9 cellular contexts compared by ENCODE assay signal in genomic region chr1:168504064-168504837, GRCh38. TPM values are rescaled to one million over a fixed set of nuclear protein-coding genes. Genes with fewer than 3 reads are reported as not detected.
DNase-seq lines count a peak whose midpoint lies in the region; ATAC-seq, FAIRE-seq and TF ChIP-seq lines count a peak whose summit lies in the region.
"Had no signal": no experiment of that assay in that cellular context is flagged by ENCODE, and none has a peak within 500 bp of the region (broad histone marks: within the 10 kb centered on the region; RNA-seq: fewer than 3 reads in every experiment).

No MANE protein-coding gene starts in this region.

- H3K4me1 Mint-ChIP-seq in activated CD4-positive, alpha-beta T cell treated with anti-CD3 and anti-CD28 coated beads, Interleukin-2, amount 10 ng/mL, durations not matched to agents 24 days and 14 days, result peaks cover 46% of the 10 kb centered on the region
- H3K4me1 Mint-ChIP-seq in T-helper 2 cell treated with Interferon-gamma antibody and Interleukin-4, amounts not matched to agents 5 μg/mL and 100 μg/mL, for 36 hours (ENCODE audit: low read depth), result peaks cover 69% of the 10 kb centered on the region

- H3K27ac Mint-ChIP-seq in activated CD4-positive, alpha-beta T cell treated with anti-CD3 and anti-CD28 coated beads, Interleukin-2, amount 10 ng/mL, durations not matched to agents 24 days and 14 days, result peak overlapping the region; percentile 38
- peak overlapping the region; percentile 13 for H3K27ac Mint-ChIP-seq in T-helper 2 cell treated with Interferon-gamma antibody and Interleukin-4, amounts not matched to agents 5 μg/mL and 100 μg/mL, for 36 hours

- H3K9ac ChIP-seq in kidney (ENCODE audit: low read length in 2 of 2), result no peak overlapping the region

- H3K4me3 Mint-ChIP-seq in activated CD4-positive, alpha-beta T cell treated with anti-CD3 and anti-CD28 coated beads, Interleukin-2, amount 10 ng/mL, durations not matched to agents 24 days and 14 days, result peak overlapping the region; percentile 9
- no peak overlapping the region for H3K4me3 Mint-ChIP-seq in T-helper 2 cell treated with Interferon-gamma antibody and Interleukin-4, amounts not matched to agents 5 μg/mL and 100 μg/mL, for 36 hours

- DNase-seq in activated CD4-positive, alpha-beta T cell treated with anti-CD3 and anti-CD28 coated beads, Interleukin-2, amount 10 ng/mL, durations not matched to agents 24 days and 14 days, result peak; percentile 79
- no peak for DNase-seq in activated CD4-positive, alpha-beta T cell treated with anti-CD3 and anti-CD28 coated beads for 4 hours
- DNase-seq in T-helper 2 cell treated with Interferon-gamma antibody and Interleukin-4, amounts not matched to agents 5 μg/mL and 100 μg/mL, for 36 hours (ENCODE audit: low spot score), result peak; percentile 34
- DNase-seq in medulla oblongata (ENCODE audit: extremely low spot score) (peak; percentile 66), BE2C (no peak), DMS 273 (lab: John Stamatoyannopoulos, UW; ENCODE audit: unreplicated experiment) (no peak), kidney (no peak)

- H3K9me3 Mint-ChIP-seq in activated CD4-positive, alpha-beta T cell treated with anti-CD3 and anti-CD28 coated beads, Interleukin-2, amount 10 ng/mL, durations not matched to agents 24 days and 14 days, result peaks cover 7% of the 10 kb centered on the region
- no peaks in the 10 kb centered on the region for H3K9me3 Mint-ChIP-seq in T-helper 2 cell treated with Interferon-gamma antibody and Interleukin-4, amounts not matched to agents 5 μg/mL and 100 μg/mL, for 36 hours

- H3K36me3 Mint-ChIP-seq in activated CD4-positive, alpha-beta T cell treated with anti-CD3 and anti-CD28 coated beads, Interleukin-2, amount 10 ng/mL, durations not matched to agents 24 days and 14 days (ENCODE audit: low read depth), result peaks cover 4% of the 10 kb centered on the region
- peaks cover 1% of the 10 kb centered on the region for H3K36me3 Mint-ChIP-seq in T-helper 2 cell treated with Interferon-gamma antibody and Interleukin-4, amounts not matched to agents 5 μg/mL and 100 μg/mL, for 36 hours (ENCODE audit: low read depth)

- H3K4me1 ChIP-seq in BE2C, result peaks cover 2% of the 10 kb centered on the region
- no peaks in the 10 kb centered on the region for H3K4me1 ChIP-seq in kidney (ENCODE audit: control insufficient read depth in 1 of 2, insufficient read depth in 1 of 2, low read depth in 1 of 2, low read length in 2 of 2)

- peak; percentile 88 for ATAC-seq in HG02973 (IDR thresholded peaks at IDR 0.05; ENCODE audit: unreplicated experiment)

- intact Hi-C loops in activated CD4-positive, alpha-beta T cell treated with anti-CD3 and anti-CD28 coated beads, Interleukin-2, amount 10 ng/mL, durations not matched to agents 24 days and 14 days (cut with micrococcal nuclease), result no loop called here
- intact Hi-C loops in kidney (cut with DNase I), result no loop called here

- H3K27ac ChIP-seq in kidney (ENCODE audit: low read depth in 2 of 2, low read length in 2 of 2), result no peak overlapping the region

- no peaks in the 10 kb centered on the region for H3K27me3 ChIP-seq in BE2C

- TF ChIP-seq CTCF in BE2C (IDR thresholded peaks at IDR 0.05; ENCODE audit: low read depth, low read length) (no peak), kidney (IDR thresholded peaks at IDR 0.05; ENCODE audit: borderline replicate concordance, extremely low read depth, insufficient read depth) (no peak)

- H3K9me3 ChIP-seq in BE2C (no peaks in the 10 kb centered on the region), kidney (ENCODE audit: control insufficient read depth in 1 of 2, low read length in 2 of 2) (no peaks in the 10 kb centered on the region)

- H3K27me3 Mint-ChIP-seq in activated CD4-positive, alpha-beta T cell treated with anti-CD3 and anti-CD28 coated beads, Interleukin-2, amount 10 ng/mL, durations not matched to agents 24 days and 14 days, result no peaks in the 10 kb centered on the region
- no peaks in the 10 kb centered on the region for H3K27me3 Mint-ChIP-seq in T-helper 2 cell treated with Interferon-gamma antibody and Interleukin-4, amounts not matched to agents 5 μg/mL and 100 μg/mL, for 36 hours (ENCODE audit: low read depth)

- H3K4me3 ChIP-seq in BE2C (ENCODE audit: low read depth, low read length) (no peak overlapping the region), kidney (ENCODE audit: low read length in 2 of 2) (no peak overlapping the region)

- FAIRE-seq in kidney (lab: Jason Lieb, UNC), result no peak

- no peaks in the 10 kb centered on the region for H3K36me3 ChIP-seq in BE2C
- H3K36me3 ChIP-seq in kidney (ENCODE audit: control insufficient read depth in 1 of 2, insufficient read depth in 2 of 2, low read length in 2 of 2), result no peaks in the 10 kb centered on the region

RNA-seq across cellular contexts. Expression of gene XCL2, which starts 39.5 kb away (rescaled TPM):
- 44.9 and 46.4 TPM in 2 replicates for total RNA-seq in activated CD4-positive, alpha-beta T cell treated with anti-CD3 and anti-CD28 coated beads, Interleukin-2, amount 10 ng/mL, durations not matched to agents 24 days and 14 days
- polyA plus RNA-seq in BE2C (2012; ENCODE audit: insufficient read depth, insufficient read length, low read depth), result 1.5 TPM
- total RNA-seq in kidney, result 1.6 TPM
- polyA plus RNA-seq in kidney (ENCODE audit: insufficient read depth, low read depth, low replicate concordance), result not detected
- polyA plus RNA-seq: BJ had no signal

Comparison
In these comparisons a context has a peak if more than half of its experiments do, and no peak if none do; other contexts are left out.
1. DNase-seq: peak in activated CD4-positive, alpha-beta T cell treated with anti-CD3 and anti-CD28 coated beads, Interleukin-2, amount 10 ng/mL, durations not matched to agents 24 days and 14 days (single experiment), T-helper 2 cell treated with Interferon-gamma antibody and Interleukin-4, amounts not matched to agents 5 μg/mL and 100 μg/mL, for 36 hours (single experiment) and medulla oblongata (single experiment); none in activated CD4-positive, alpha-beta T cell treated with anti-CD3 and anti-CD28 coated beads for 4 hours (0 of 2), BE2C (single experiment), DMS 273 (single experiment) and kidney (single experiment).
2. RNA of gene XCL2, which starts 39.5 kb away (total RNA-seq): 44.9 to 46.4 TPM in activated CD4-positive, alpha-beta T cell treated with anti-CD3 and anti-CD28 coated beads, Interleukin-2, amount 10 ng/mL, durations not matched to agents 24 days and 14 days; 1.6 TPM in kidney (single experiment); every median in the first group is over 10 times any median in the second.